Comparison of ENCODE assay signal across 8 cellular contexts in the genomic region with DNA sequence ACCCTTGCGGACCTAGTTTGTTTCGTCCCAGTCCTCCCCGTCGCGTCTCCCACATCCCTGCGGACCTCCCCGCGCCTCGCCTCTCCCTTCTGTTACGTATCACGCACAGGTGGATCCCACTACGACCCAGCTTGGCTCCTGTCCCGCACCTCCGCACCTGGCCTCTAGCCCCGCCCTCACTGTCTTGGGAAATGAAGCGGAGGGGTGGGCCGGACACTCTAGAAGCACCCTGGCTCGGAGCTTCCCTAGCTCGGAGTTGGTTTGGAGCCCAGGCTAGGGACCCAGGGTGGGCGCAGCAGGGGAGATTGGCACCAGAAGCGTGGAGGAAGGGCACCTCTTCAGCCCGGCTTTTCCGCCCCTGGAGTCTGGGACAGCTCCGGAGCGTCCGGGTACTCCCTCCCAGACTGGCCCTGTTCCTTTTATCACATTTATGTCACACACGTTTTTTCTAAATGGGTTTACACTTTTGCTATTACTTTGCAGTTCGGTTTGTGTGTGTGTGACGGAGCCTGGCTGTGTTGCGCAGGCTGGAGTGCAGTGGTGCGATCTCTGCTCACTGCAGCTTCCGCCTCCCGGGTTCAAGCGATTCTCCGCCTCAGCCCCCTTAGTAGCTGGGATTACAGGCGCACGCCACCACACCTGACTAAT.
DNase-seq lines count a peak whose midpoint lies in the region; ATAC-seq and TF ChIP-seq lines count a peak whose summit lies in the region.

No MANE protein-coding gene starts in this region.

- H3K36me3 ChIP-seq in MM.1S (replicated peaks; ENCODE audit: insufficient read depth, low read length), result no peaks in the 10 kb centered on the region

- peaks cover 26% of the 10 kb centered on the region for H3F3A ChIP-seq in MM.1S (ENCODE audit: insufficient read depth, low read length)

- H3K4me1 ChIP-seq in MM.1S (ENCODE audit: low read length), result peaks cover 9% of the 10 kb centered on the region

- no peak for TF ChIP-seq CTCF in MM.1S (IDR thresholded peaks at IDR 0.05; ENCODE audit: low read length)
- no peak for TF ChIP-seq CTCF in cardiac fibroblast (IDR thresholded peaks at IDR 0.05; ENCODE audit: low read depth, low read length)

- H3K79me2 ChIP-seq in MM.1S (ENCODE audit: low read length), result no peaks in the 10 kb centered on the region

- DNase-seq in GDM1 (lab: John Stamatoyannopoulos, UW), result peak; percentile 16
- DNase-seq in MM.1S, result peak; percentile 61
- peak; percentile 51 for DNase-seq in T-helper 22 cell (ENCODE audit: low read depth)
- DNase-seq in cardiac fibroblast (ENCODE audit: low read depth in 2 of 2), result peak; percentile 44 to 59
- peak; percentile 36 for DNase-seq in kidney glomerular epithelial cell (lab: John Stamatoyannopoulos, UW)
- DNase-seq in stimulated activated CD4-positive, alpha-beta T cell treated with anti-CD3 and anti-CD28 coated beads, Interleukin-15, amount 100 ng/mL, for 24 hours, result peak; percentile 72
- DNase-seq in NK-92 treated with Interleukin-12 subunit alpha and Interleukin-12 subunit beta, amount 100 ng/mL, for 24 hours (lab: John Stamatoyannopoulos, UW), result no peak

- peak overlapping the region; percentile 80 for H3K9ac ChIP-seq in MM.1S (ENCODE audit: low read length)

- no peaks in the 10 kb centered on the region for H3K9me3 ChIP-seq in MM.1S (replicated peaks; ENCODE audit: insufficient read depth, low read length)

- peak overlapping the region; percentile 70 for H3K4me2 ChIP-seq in MM.1S (ENCODE audit: low read depth, low read length)

- H3K27ac ChIP-seq in MM.1S (ENCODE audit: low read length), result peak overlapping the region; percentile 84

- no peaks in the 10 kb centered on the region for H3K9me2 ChIP-seq in MM.1S (replicated peaks; ENCODE audit: insufficient read depth, low read length)

- peak overlapping the region; percentile 81 for H2AFZ ChIP-seq in MM.1S (ENCODE audit: low read length)

- H3K4me3 ChIP-seq in MM.1S (ENCODE audit: low read length), result peak overlapping the region; percentile 70
- H3K4me3 ChIP-seq in cardiac fibroblast (replicated peaks in 1 of 2; ENCODE audit: low read depth in 2 of 2, low read length in 2 of 2), result peak overlapping the region; percentile 61 to 63

- H4K20me1 ChIP-seq in MM.1S (ENCODE audit: insufficient read depth, low read length), result no peaks in the 10 kb centered on the region

- H3K27me3 ChIP-seq in MM.1S (replicated peaks; ENCODE audit: insufficient read depth, low read length), result no peaks in the 10 kb centered on the region

- ATAC-seq in HG02885 (IDR thresholded peaks at IDR 0.05; ENCODE audit: poor library complexity, unreplicated experiment), result no peak
